In genomic region chr10:94005050-94005449, GRCh38 we compare ENCODE assay signal across 23 cellular contexts. TPM values are rescaled to one million over a fixed set of nuclear protein-coding genes. Genes with fewer than 3 reads are reported as not detected.
DNase-seq lines count a peak whose midpoint lies in the region; TF ChIP-seq lines count a peak whose summit lies in the region.
"Had no signal": no experiment of that assay in that cellular context is flagged by ENCODE, and none has a peak within 500 bp of the region (broad histone marks: within the 10 kb centered on the region; RNA-seq: fewer than 3 reads in every experiment).

No MANE protein-coding gene starts in this region.

- in situ Hi-C loops in astrocyte of the cerebellum (cut with HindIII; ENCODE audit: low sequenced_read_pairs): no loop called here
- in situ Hi-C loops in transverse colon (cut with MboI; ENCODE audit: low pct_ligation_motif_present in 1 of 4, low pct_unique_long_range_greater_than_20kb in 1 of 4, low sequenced_read_pairs in 3 of 4): no loop called here

- no peaks in the 10 kb centered on the region for H3K4me1 Mint-ChIP-seq in activated CD4-positive, alpha-beta T cell treated with anti-CD3 and anti-CD28 coated beads, Interleukin-2, amount 10 ng/mL, durations not matched to agents 24 days and 14 days
- peaks cover 7 to 12% of the 10 kb centered on the region in 2 experiments for H3K4me1 Mint-ChIP-seq in H9
- H3K4me1 Mint-ChIP-seq: IgD-negative memory B cell, immature natural killer cell had no signal

- no peak overlapping the region for H4K5ac ChIP-seq in H9 (ENCODE audit: insufficient read length, low read depth, low read length)

- H3K36me3 ChIP-seq in hepatocyte (replicated peaks; ENCODE audit: insufficient read depth, low read depth) (no peaks in the 10 kb centered on the region), transverse colon (no peaks in the 10 kb centered on the region), tibial artery (no peaks in the 10 kb centered on the region)
- H3K36me3 ChIP-seq: BLaER1, neutrophil had no signal

- H3K23ac ChIP-seq in H9 (ENCODE audit: insufficient read length, low read depth, low read length): no peak overlapping the region

- peaks cover 22% of the 10 kb centered on the region for H3K27me3 Mint-ChIP-seq in activated CD4-positive, alpha-beta T cell treated with anti-CD3 and anti-CD28 coated beads, Interleukin-2, amount 10 ng/mL, durations not matched to agents 24 days and 14 days
- H3K27me3 Mint-ChIP-seq in H9 (ENCODE audit: low read depth): peaks cover 28% of the 10 kb centered on the region

- no peak overlapping the region for H2BK120ac ChIP-seq in H9 (ENCODE audit: low read depth, low read length, poor library complexity, severe bottlenecking)

- no peaks in the 10 kb centered on the region for H3K9me3 ChIP-seq in hepatocyte (ENCODE audit: low read depth)
- H3K9me3 ChIP-seq in transverse colon: no peaks in the 10 kb centered on the region
- no peaks in the 10 kb centered on the region for H3K9me3 ChIP-seq in H9 (ENCODE audit: control insufficient read depth, low read depth, low read length)
- H3K9me3 ChIP-seq in tibial artery: no peaks in the 10 kb centered on the region
- H3K9me3 ChIP-seq: neutrophil, SK-N-SH had no signal

- H3K4me3 ChIP-seq in astrocyte of the cerebellum (ENCODE audit: low read depth, low read length): no peak overlapping the region
- no peak overlapping the region for H3K4me3 ChIP-seq in hepatocyte
- H3K4me3 ChIP-seq in transverse colon: no peak overlapping the region
- H3K4me3 ChIP-seq in tibial artery: no peak overlapping the region
- H3K4me3 ChIP-seq: BLaER1 had no signal

- no peaks in the 10 kb centered on the region for H3K9me2 ChIP-seq in hepatocyte (replicated peaks; ENCODE audit: insufficient read depth)
- H3K9me2 ChIP-seq: SK-N-SH had no signal

- H3K27me3 ChIP-seq in hepatocyte (no peaks in the 10 kb centered on the region), transverse colon (no peaks in the 10 kb centered on the region), H9 (ENCODE audit: insufficient read depth, low read length) (no peaks in the 10 kb centered on the region), tibial artery (no peaks in the 10 kb centered on the region)
- H3K27me3 ChIP-seq: BLaER1 had no signal

- H4K91ac ChIP-seq in H9 (ENCODE audit: insufficient read length, low read depth, low read length): no peak overlapping the region

- WGBS in hepatocyte (ENCODE audit: low lambda C conversion rate, missing lambda C conversion rate): 65% methylated on average over 2 of the region's 2 CpGs
- 35 to 93% methylated on average over 1 to 2 of the region's 2 CpGs for WGBS in transverse colon (ENCODE audit: low coverage in 1 of 2), 2 donors
- no CpG with 5 or more reads among the region's 2 CpGs for WGBS in H9 (ENCODE audit: extremely low coverage, insufficient read length, low lambda C conversion rate)

- H3K4me1 ChIP-seq in hepatocyte (ENCODE audit: insufficient read depth) (peaks cover 40% of the 10 kb centered on the region), transverse colon (peaks cover 15 to 70% (median 41%) of the 10 kb centered on the region in 4 donors), H9 (ENCODE audit: insufficient read depth, low read length) (no peaks in the 10 kb centered on the region), tibial artery (peaks cover 0 to 23% (median 0%) of the 10 kb centered on the region in 4 donors)
- H3K4me1 ChIP-seq: BLaER1 had no signal

- H2BK20ac ChIP-seq in H9 (ENCODE audit: low read depth, low read length, poor library complexity, severe bottlenecking): no peak overlapping the region

- H2AFZ ChIP-seq in hepatocyte (no peak overlapping the region), H9 (ENCODE audit: low read length) (no peak overlapping the region)

- no peak for TF ChIP-seq EP300 in transverse colon (IDR thresholded peaks at IDR 0.05; ENCODE audit: low read depth)

- no peaks in the 10 kb centered on the region for H3K36me3 Mint-ChIP-seq in activated CD4-positive, alpha-beta T cell treated with anti-CD3 and anti-CD28 coated beads, Interleukin-2, amount 10 ng/mL, durations not matched to agents 24 days and 14 days (ENCODE audit: low read depth)
- H3K36me3 Mint-ChIP-seq in H9 (ENCODE audit: insufficient read depth in 1 of 3, low read depth in 3 of 3): no peaks in the 10 kb centered on the region
- H3K36me3 Mint-ChIP-seq: IgD-negative memory B cell, immature natural killer cell, WTC11 had no signal

- peak; percentile 17 for DNase-seq in activated CD4-positive, alpha-beta T cell treated with anti-CD3 and anti-CD28 coated beads, Interleukin-2, amount 10 ng/mL, durations not matched to agents 24 days and 14 days
- no peak for DNase-seq in activated CD4-positive, alpha-beta T cell treated with anti-CD3 and anti-CD28 coated beads for 1 hour
- peak; percentile 71 for DNase-seq in astrocyte of the cerebellum (ENCODE audit: low read depth)
- DNase-seq in hepatocyte (ENCODE audit: low spot score): no peak
- DNase-seq in transverse colon: peak; percentile 72
- no peak for DNase-seq in H9
- no peak for DNase-seq in tibial artery
- no peak for DNase-seq in iPS-NIHi7 (ENCODE audit: extremely low spot score)
- DNase-seq: activated CD8-positive, alpha-beta T cell treated with anti-CD3 and anti-CD28 coated beads for 36 hours; activated naive CD4-positive, alpha-beta T cell; activated T-cell treated with anti-CD3 and anti-CD28 coated beads, Interleukin-2, amount 50 U/mL, for 1 hour; amniotic stem cell; effector CD4-positive, alpha-beta T cell; head of caudate nucleus; immature natural killer cell; NCI-H748 treated with DMSO at 0.1 percent for 48 hours; SK-N-SH; stimulated activated CD4-positive, alpha-beta T cell treated with anti-CD3 and anti-CD28 coated beads, Interleukin-12 subunit alpha, Interleukin-12 subunit beta, amount 100 ng/mL, for 4 hours had no signal

- H3K27ac Mint-ChIP-seq in activated CD4-positive, alpha-beta T cell treated with anti-CD3 and anti-CD28 coated beads, Interleukin-2, amount 10 ng/mL, durations not matched to agents 24 days and 14 days: no peak overlapping the region
- H3K27ac Mint-ChIP-seq in H9: no peak overlapping the region
- H3K27ac Mint-ChIP-seq: activated CD8-positive, alpha-beta T cell treated with anti-CD3 and anti-CD28 coated beads for 36 hours; IgD-negative memory B cell; immature natural killer cell; T-helper 2 cell treated with Interferon-gamma antibody and Interleukin-4, amounts not matched to agents 5 μg/mL and 100 μg/mL, for 36 hours; WTC11 had no signal

- no peak overlapping the region for H3T11ph ChIP-seq in H9 (ENCODE audit: low read length)

- H3K14ac ChIP-seq in H9 (ENCODE audit: insufficient read depth, low read length): no peak overlapping the region

- H2BK5ac ChIP-seq in H9 (ENCODE audit: insufficient read length, low read length): no peak overlapping the region

- no peak overlapping the region for H3K4me2 ChIP-seq in hepatocyte
- H3K4me2 ChIP-seq in H9 (ENCODE audit: insufficient read depth, insufficient read length, low read length): no peak overlapping the region
- H3K4me2 ChIP-seq: BLaER1, SK-N-SH had no signal

- no peaks in the 10 kb centered on the region for H4K20me1 ChIP-seq in hepatocyte (ENCODE audit: insufficient read depth, poor library complexity, severe bottlenecking)
- no peaks in the 10 kb centered on the region for H4K20me1 ChIP-seq in H9 (ENCODE audit: control insufficient read depth, insufficient read depth, insufficient read length)
- H4K20me1 ChIP-seq: BLaER1 had no signal

- H3K4me3 Mint-ChIP-seq in activated CD4-positive, alpha-beta T cell treated with anti-CD3 and anti-CD28 coated beads, Interleukin-2, amount 10 ng/mL, durations not matched to agents 24 days and 14 days: no peak overlapping the region
- no peak overlapping the region for H3K4me3 Mint-ChIP-seq in H9
- H3K4me3 Mint-ChIP-seq: activated CD8-positive, alpha-beta T cell treated with anti-CD3 and anti-CD28 coated beads for 36 hours; IgD-negative memory B cell; immature natural killer cell; T-helper 2 cell treated with Interferon-gamma antibody and Interleukin-4, amounts not matched to agents 5 μg/mL and 100 μg/mL, for 36 hours; WTC11 had no signal

- no peak overlapping the region for H4K8ac ChIP-seq in H9 (replicated peaks; ENCODE audit: insufficient read length, low read depth, low read length)

- no peaks in the 10 kb centered on the region for H3K9me3 Mint-ChIP-seq in activated CD4-positive, alpha-beta T cell treated with anti-CD3 and anti-CD28 coated beads, Interleukin-2, amount 10 ng/mL, durations not matched to agents 24 days and 14 days
- H3K9me3 Mint-ChIP-seq in H9: no peaks in the 10 kb centered on the region; a peak in 1 of 5 replicates
- H3K9me3 Mint-ChIP-seq: activated CD8-positive, alpha-beta T cell treated with anti-CD3 and anti-CD28 coated beads for 36 hours; T-helper 2 cell treated with Interferon-gamma antibody and Interleukin-4, amounts not matched to agents 5 μg/mL and 100 μg/mL, for 36 hours had no signal

- H3K56ac ChIP-seq in H9 (ENCODE audit: insufficient read length, low read depth, low read length): no peak overlapping the region

- no peaks in the 10 kb centered on the region for H3K23me2 ChIP-seq in H9 (ENCODE audit: insufficient read length, low read depth, low read length, poor library complexity, severe bottlenecking)

- H2BK15ac ChIP-seq in H9 (ENCODE audit: low read depth, low read length): no peak overlapping the region

- no peak overlapping the region for H3K18ac ChIP-seq in H9 (ENCODE audit: insufficient read length, low read depth, low read length)

- no peak overlapping the region for H3K9ac ChIP-seq in H9 (ENCODE audit: extremely low read depth, insufficient read length, low read length)
- H3K9ac ChIP-seq: BLaER1, SK-N-SH had no signal

- H3K4ac ChIP-seq in H9 (ENCODE audit: low read depth, low read length): no peak overlapping the region

- peaks cover 27% of the 10 kb centered on the region for H3K79me2 ChIP-seq in hepatocyte
- H3K79me2 ChIP-seq in H9 (ENCODE audit: insufficient read depth, low read length): no peaks in the 10 kb centered on the region

- no peaks in the 10 kb centered on the region for H3K79me1 ChIP-seq in H9 (ENCODE audit: insufficient read depth, low read depth, low read length, poor library complexity, severe bottlenecking)

- no peak for TF ChIP-seq POLR2A in transverse colon (IDR thresholded peaks at IDR 0.05)

- no peak overlapping the region for H2BK12ac ChIP-seq in H9 (ENCODE audit: insufficient read length, low read depth, low read length)

- H3K27ac ChIP-seq in hepatocyte (peak overlapping the region; percentile 91), transverse colon (peak overlapping the region; percentile 72 to 83 (median 80)), H9 (ENCODE audit: insufficient read length, low read depth, low read length) (no peak overlapping the region), tibial artery (no peak overlapping the region)
- H3K27ac ChIP-seq: BLaER1, neutrophil had no signal

- no peak overlapping the region for H2AK5ac ChIP-seq in H9 (ENCODE audit: insufficient read length, low read length)

- intact Hi-C loops in activated CD4-positive, alpha-beta T cell treated with anti-CD3 and anti-CD28 coated beads, Interleukin-2, amount 10 ng/mL, durations not matched to agents 24 days and 14 days (cut with micrococcal nuclease): no loop called here
- intact Hi-C loops in transverse colon (cut with DNase I; ENCODE audit: low total_unique reads): no loop called here
- intact Hi-C loops in tibial artery (cut with DNase I; ENCODE audit: low total_unique reads): no loop called here

- TF ChIP-seq CTCF in astrocyte of the cerebellum (IDR thresholded peaks at IDR 0.05; ENCODE audit: low read depth, low read length, missing control alignments): no peak
- TF ChIP-seq CTCF in hepatocyte (IDR thresholded peaks at IDR 0.05; ENCODE audit: poor library complexity): no peak
- TF ChIP-seq CTCF in transverse colon (IDR thresholded peaks at IDR 0.05): no peak
- TF ChIP-seq CTCF in H9 (conservative IDR thresholded peaks at IDR 0.05): no peak
- TF ChIP-seq CTCF in tibial artery (IDR thresholded peaks at IDR 0.05): no peak

RNA-seq across cellular contexts. Expression of gene PLCE1, which starts 11.3 kb away (rescaled TPM):
- not detected in 2 replicates for total RNA-seq in activated CD4-positive, alpha-beta T cell treated with anti-CD3 and anti-CD28 coated beads, Interleukin-2, amount 10 ng/mL, durations not matched to agents 24 days and 14 days
- total RNA-seq in hepatocyte (10.8 TPM in 2 replicates), transverse colon (100 to 1,000 TPM in 1 of 4 donors, 10 to 100 TPM in 3; 67.9 to 100 (median 90.8) TPM), H9 (2021) (0.09 and 0.13 TPM in 2 replicates)
- 4.7 and 5.2 TPM in 2 replicates for polyA plus RNA-seq in hepatocyte
- total RNA-seq: activated CD8-positive, alpha-beta T cell treated with anti-CD3 and anti-CD28 coated beads for 36 hours had no signal

Comparison
In these comparisons a context has a peak if more than half of its experiments do, and no peak if none do; other contexts are left out.
1. DNase-seq: peak in activated CD4-positive, alpha-beta T cell treated with anti-CD3 and anti-CD28 coated beads, Interleukin-2, amount 10 ng/mL, durations not matched to agents 24 days and 14 days (single experiment), astrocyte of the cerebellum (single experiment) and transverse colon (single experiment); none in activated CD4-positive, alpha-beta T cell treated with anti-CD3 and anti-CD28 coated beads for 1 hour (single experiment), hepatocyte (single experiment), H9 (single experiment), tibial artery (0 of 2) and iPS-NIHi7 (single experiment).
2. H3K27ac ChIP-seq: peak in hepatocyte (single experiment) and transverse colon (4 of 4); none in H9 (single experiment) and tibial artery (0 of 2).
3. RNA of gene PLCE1, which starts 11.3 kb away (total RNA-seq): 67.9 to 100 TPM in transverse colon and 10.8 TPM in hepatocyte; 0.09 to 0.13 TPM in H9 and not detected in activated CD4-positive, alpha-beta T cell treated with anti-CD3 and anti-CD28 coated beads, Interleukin-2, amount 10 ng/mL, durations not matched to agents 24 days and 14 days; every median in the first group is over 10 times any median in the second.